ENCODE assay signal across 26 cellular contexts in genomic region chr2:195810340-195811098, GRCh38.
"Had no signal": no experiment of that assay in that cellular context is flagged by ENCODE, and none has a peak within 500 bp of the region (broad histone marks: within the 10 kb centered on the region; RNA-seq: fewer than 3 reads in every experiment).

No MANE protein-coding gene starts in this region.

- H3K27ac Mint-ChIP-seq: dendritic cell treated with granulocyte-macrophage colony-stimulating factor and Interleukin-4, amounts not matched to agents 40 ng/mL and 50 ng/mL, for 4 days; effector memory CD8-positive, alpha-beta T cell; immature natural killer cell; memory B cell; mesothelial cell of epicardium; natural killer cell; progenitor cell of endocrine pancreas had no signal

- H3K36me3 ChIP-seq: heart left ventricle, left ventricle myocardium inferior, lower lobe of right lung, pancreas, stomach, thoracic aorta, transverse colon had no signal

- H3K4me3 ChIP-seq: heart left ventricle, left ventricle myocardium inferior, lower lobe of right lung, pancreas, stomach, thoracic aorta, transverse colon had no signal

- H3K4me1 Mint-ChIP-seq: immature natural killer cell, memory B cell, natural killer cell had no signal

- FAIRE-seq: colon, keratinocyte, pancreas, small intestine had no signal

- H3K9me3 Mint-ChIP-seq: dendritic cell treated with granulocyte-macrophage colony-stimulating factor and Interleukin-4, amounts not matched to agents 40 ng/mL and 50 ng/mL, for 4 days; effector memory CD8-positive, alpha-beta T cell; immature natural killer cell; memory B cell; mesothelial cell of epicardium; natural killer cell; neural crest cell had no signal

- DNase-seq: effector memory CD8-positive, alpha-beta T cell; foreskin melanocyte; heart left ventricle; hypothalamus; immature natural killer cell; left cardiac atrium; left ventricle myocardium inferior; lower lobe of right lung; natural killer cell; occipital lobe; pancreas; right cardiac atrium; small intestine; stimulated activated CD4-positive, alpha-beta T cell treated with anti-CD3 and anti-CD28 coated beads, Interleukin-12 subunit alpha, Interleukin-12 subunit beta, amount 100 ng/mL, for 4 hours; stimulated activated naive CD4-positive, alpha-beta T cell; stomach; substantia nigra; transverse colon had no signal

- ATAC-seq: effector memory CD8-positive, alpha-beta T cell; heart left ventricle; left cardiac atrium; lower lobe of right lung; natural killer cell; pancreas; right cardiac atrium had no signal

- H3K4me3 Mint-ChIP-seq: dendritic cell treated with granulocyte-macrophage colony-stimulating factor and Interleukin-4, amounts not matched to agents 40 ng/mL and 50 ng/mL, for 4 days; effector memory CD8-positive, alpha-beta T cell; immature natural killer cell; memory B cell; mesothelial cell of epicardium; natural killer cell; neural crest cell had no signal

- H3K27me3 ChIP-seq: heart left ventricle, pancreas, stomach, transverse colon had no signal

- H3K36me3 Mint-ChIP-seq: immature natural killer cell, memory B cell, mesothelial cell of epicardium, natural killer cell had no signal

- H3K4me1 ChIP-seq: heart left ventricle, left ventricle myocardium inferior, lower lobe of right lung, pancreas, stomach, transverse colon had no signal

- H3K27me3 Mint-ChIP-seq: dendritic cell treated with granulocyte-macrophage colony-stimulating factor and Interleukin-4, amounts not matched to agents 40 ng/mL and 50 ng/mL, for 4 days; progenitor cell of endocrine pancreas had no signal

- H3K27ac ChIP-seq: heart left ventricle, left ventricle myocardium inferior, lower lobe of right lung, pancreas, stomach, thoracic aorta, transverse colon had no signal
